12 cellular contexts compared by ENCODE assay signal in genomic region chr13:40624338-40624737, GRCh38. TPM values are rescaled to one million over a fixed set of nuclear protein-coding genes. Genes with fewer than 3 reads are reported as not detected.
A peak's percentile ranks its signal among the peaks of the same experiment; 100 is the strongest.
DNase-seq lines count a peak whose midpoint lies in the region; ATAC-seq, FAIRE-seq and TF ChIP-seq lines count a peak whose summit lies in the region.
"Had no signal": no experiment of that assay in that cellular context is flagged by ENCODE, and none has a peak within 500 bp of the region (broad histone marks: within the 10 kb centered on the region; RNA-seq: fewer than 3 reads in every experiment).

No MANE protein-coding gene starts in this region.

- CTCF ChIA-PET in CD8-positive, alpha-beta memory T cell (lab: Charles Lee), result no interaction called here
- CTCF ChIA-PET in SK-N-SH (lab: Yijun Ruan, JAX) (no interaction called here), HepG2 (lab: Yijun Ruan, JAX; ENCODE audit: low intra/inter-chr PET ratio, low total read pairs) (no interaction called here)

- intact Hi-C loops in HepG2 (cut with micrococcal nuclease; ENCODE audit: unreplicated experiment), result loop anchor here (5.0 kb wide), 1 partner anchor 38 kb away; no protein-coding TSS in a partner anchor

- ATAC-seq in HG03565 (IDR thresholded peaks at IDR 0.05; ENCODE audit: unreplicated experiment) (no peak), HepG2 (no peak)

- H3K9me3 Mint-ChIP-seq in CD8-positive, alpha-beta memory T cell, result no peaks in the 10 kb centered on the region

- TF ChIP-seq CTCF in SK-N-SH (IDR thresholded peaks at IDR 0.05), result no peak
- no peak for TF ChIP-seq CTCF in brain microvascular endothelial cell (IDR thresholded peaks at IDR 0.05; ENCODE audit: low read depth, low read length, missing control alignments)
- no peak for TF ChIP-seq CTCF in HepG2 (CRISPR knock-in tag; IDR thresholded peaks at IDR 0.05)

- in situ Hi-C loops in brain microvascular endothelial cell (cut with HindIII; ENCODE audit: low pct_ligation_motif_present, low sequenced_read_pairs) (no loop called here), HepG2 (cut with HindIII; ENCODE audit: extremely low pct_ligation_motif_present, low pct_unique_long_range_greater_than_20kb) (no loop called here)

- H3K4me3 ChIP-seq in CD8-positive, alpha-beta memory T cell (ENCODE audit: low read length), result no peak overlapping the region
- H3K4me3 ChIP-seq in SK-N-SH (ENCODE audit: low read depth in 2 of 2, low read length in 1 of 2), result no peak overlapping the region
- H3K4me3 ChIP-seq in brain microvascular endothelial cell (ENCODE audit: low read depth, low read length), result no peak overlapping the region
- no peak overlapping the region for H3K4me3 ChIP-seq in HepG2 (replicated peaks in 1 of 3; ENCODE audit: insufficient read depth in 1 of 3, low read depth in 2 of 3, low read length in 3 of 3)
- H3K4me3 ChIP-seq: right lobe of liver had no signal

- H3K9ac ChIP-seq in SK-N-SH (no peak overlapping the region), HepG2 (ENCODE audit: insufficient read depth, low read depth, low read length) (no peak overlapping the region)

- DNase-seq in CD8-positive, alpha-beta memory T cell, result no peak
- DNase-seq in SK-N-SH (peak; percentile 7), brain microvascular endothelial cell (peak; percentile 56), pons (ENCODE audit: low spot score) (no peak), HepG2 (ENCODE audit: low spot score) (no peak), NCI-H2107 treated with DMSO at 0.1 percent for 48 hours (lab: John Stamatoyannopoulos, UW; ENCODE audit: unreplicated experiment) (no peak)
- DNase-seq in stimulated activated CD4-positive, alpha-beta T cell treated with anti-CD3 and anti-CD28 coated beads, Interleukin-1b, Interleukin-23, amount 100 ng/mL, for 24 hours (ENCODE audit: low read depth in 4 of 4, low spot score in 1 of 4), result peak in 3 of 4 experiments; percentile 16 to 52 (median 36)
- DNase-seq: NCI-H1417; NK-92 treated with Interleukin-12 subunit alpha and Interleukin-12 subunit beta, amount 100 ng/mL, for 24 hours; right lobe of liver had no signal

- TF ChIP-seq EP300 in SK-N-SH (IDR thresholded peaks at IDR 0.05; ENCODE audit: borderline replicate concordance in 1 of 2, low read depth in 1 of 2, low read length in 1 of 2) (no peak), HepG2 (IDR thresholded peaks at IDR 0.05; ENCODE audit: low read depth in 2 of 2, low read length in 2 of 2) (no peak), HepG2 (CRISPR knock-in tag; IDR thresholded peaks at IDR 0.05; ENCODE audit: borderline replicate concordance) (no peak)

- H3K4me2 ChIP-seq in SK-N-SH, result no peak overlapping the region
- H3K4me2 ChIP-seq in HepG2 (ENCODE audit: low read depth, low read length), result no peak overlapping the region

- H3K27me3 Mint-ChIP-seq in CD8-positive, alpha-beta memory T cell, result no peaks in the 10 kb centered on the region

- peaks cover 71 to 95% (median 93%) of the 10 kb centered on the region in 3 donors for H3K4me1 Mint-ChIP-seq in CD8-positive, alpha-beta memory T cell

- WGBS in SK-N-SH (ENCODE audit: low lambda C conversion rate), result 88% methylated on average over 1 of the region's 1 CpG
- 100% methylated on average over 1 of the region's 1 CpG for WGBS in HepG2 (ENCODE audit: low lambda C conversion rate)

- H3K9me2 ChIP-seq in SK-N-SH, result no peaks in the 10 kb centered on the region

- H3K36me3 ChIP-seq in CD8-positive, alpha-beta memory T cell (ENCODE audit: insufficient read depth, low read length), result no peaks in the 10 kb centered on the region
- H3K36me3 ChIP-seq in SK-N-SH (replicated peaks in 1 of 2; ENCODE audit: control insufficient read depth in 1 of 2, insufficient read depth in 2 of 2, low read length in 1 of 2) (no peaks in the 10 kb centered on the region), brain microvascular endothelial cell (replicated peaks) (no peaks in the 10 kb centered on the region), HepG2 (replicated peaks in 1 of 2; ENCODE audit: control insufficient read depth in 1 of 2, insufficient read depth in 2 of 2, low read length in 2 of 2) (peaks cover 0 to 7% of the 10 kb centered on the region in 2 experiments; a peak in 3 of 5 replicates)
- H3K36me3 ChIP-seq: right lobe of liver had no signal

- H4K20me1 ChIP-seq in SK-N-SH (ENCODE audit: insufficient read depth), result peaks cover 7% of the 10 kb centered on the region; the same call in 1 of the 2 replicates
- peaks cover 80% of the 10 kb centered on the region for H4K20me1 ChIP-seq in HepG2 (ENCODE audit: insufficient read depth, low read length)

- peaks cover 67% of the 10 kb centered on the region for H3K4me1 ChIP-seq in CD8-positive, alpha-beta memory T cell (ENCODE audit: insufficient read depth, low read length)
- H3K4me1 ChIP-seq in SK-N-SH (ENCODE audit: control insufficient read depth in 1 of 2, insufficient read depth in 2 of 2, low read depth in 1 of 2, low read length in 1 of 2) (no peaks in the 10 kb centered on the region; a peak in 1 of 4 replicates), HepG2 (ENCODE audit: insufficient read depth, low read length) (peaks cover 64% of the 10 kb centered on the region)

- H3K27ac Mint-ChIP-seq in CD8-positive, alpha-beta memory T cell, result peak overlapping the region in 5 of 8 donors; percentile 40 to 83 (median 73)

- no peaks in the 10 kb centered on the region for H3K27me3 ChIP-seq in CD8-positive, alpha-beta memory T cell (ENCODE audit: insufficient read depth, low read length, poor library complexity, severe bottlenecking)
- no peaks in the 10 kb centered on the region for H3K27me3 ChIP-seq in SK-N-SH (ENCODE audit: insufficient read depth)
- H3K27me3 ChIP-seq in brain microvascular endothelial cell (replicated peaks), result no peaks in the 10 kb centered on the region
- no peaks in the 10 kb centered on the region for H3K27me3 ChIP-seq in HepG2 (ENCODE audit: control insufficient read depth in 1 of 2, insufficient read depth in 2 of 2, low read length in 2 of 2)
- H3K27me3 ChIP-seq: right lobe of liver had no signal

- peak overlapping the region in 4 of 7 donors; percentile 2 to 56 (median 30) for H3K4me3 Mint-ChIP-seq in CD8-positive, alpha-beta memory T cell

- no peak overlapping the region for H3K27ac ChIP-seq in CD8-positive, alpha-beta memory T cell (ENCODE audit: low read depth, low read length)
- no peak overlapping the region for H3K27ac ChIP-seq in SK-N-SH (ENCODE audit: low read depth in 2 of 2, low read length in 1 of 2)
- H3K27ac ChIP-seq in brain microvascular endothelial cell, result no peak overlapping the region
- H3K27ac ChIP-seq in HepG2 (ENCODE audit: extremely low read length, insufficient read depth, low read length), result no peak overlapping the region
- H3K27ac ChIP-seq: right lobe of liver had no signal

- POLR2A ChIA-PET in CD8-positive, alpha-beta memory T cell (lab: Charles Lee), result no interaction called here
- POLR2A ChIA-PET in SK-N-SH (lab: Yijun Ruan, JAX) (no interaction called here), HepG2 (lab: Yijun Ruan, JAX) (no interaction called here)

- TF ChIP-seq RAD21 in SK-N-SH (IDR thresholded peaks at IDR 0.05; ENCODE audit: low read length), result no peak
- no peak for TF ChIP-seq RAD21 in HepG2 (CRISPR knock-in tag; IDR thresholded peaks at IDR 0.05)

- BruUV-seq in HepG2 (replicated peaks; lab: Mats Ljungman, UMichigan), result no TSS peak

- no peaks in the 10 kb centered on the region for H3K9me3 ChIP-seq in CD8-positive, alpha-beta memory T cell (ENCODE audit: low read length)
- H3K9me3 ChIP-seq in SK-N-SH (no peaks in the 10 kb centered on the region), HepG2 (ENCODE audit: low read length) (no peaks in the 10 kb centered on the region)
- H3K9me3 ChIP-seq: right lobe of liver had no signal

- no peak for FAIRE-seq in HepG2 (lab: Jason Lieb, UNC)
- FAIRE-seq: GM12891 had no signal

- H3K79me2 ChIP-seq in SK-N-SH (ENCODE audit: insufficient read depth) (peaks cover 6% of the 10 kb centered on the region; the same call in 1 of the 2 replicates), HepG2 (ENCODE audit: insufficient read depth, low read length) (peaks cover 96% of the 10 kb centered on the region)

- H2AFZ ChIP-seq in SK-N-SH (ENCODE audit: low read depth) (no peak overlapping the region), HepG2 (ENCODE audit: low read length) (no peak overlapping the region)

- H3K36me3 Mint-ChIP-seq in CD8-positive, alpha-beta memory T cell, result peaks cover 0 to 18% (median 5%) of the 10 kb centered on the region in 3 donors

- no peaks in the 10 kb centered on the region for H3F3A ChIP-seq in SK-N-SH (replicated peaks; ENCODE audit: insufficient read depth)

- TF ChIP-seq POLR2A in HepG2 (IDR thresholded peaks at IDR 0.05; ENCODE audit: insufficient read depth in 1 of 2, low read depth in 2 of 2, low read length in 2 of 2), result no peak

TF ChIP-seq in HepG2, 621 proteins besides CTCF, POLR2A, EP300 and RAD21 (continues in another document):
- TF ChIP-seq JUN (CRISPR knock-in tag; IDR thresholded peaks at IDR 0.05) (no peak), FOSL2 (CRISPR knock-in tag; IDR thresholded peaks at IDR 0.05) (no peak), IRF2 (CRISPR knock-in tag; IDR thresholded peaks at IDR 0.05) (no peak)

RNA-seq across cellular contexts. Expression of gene FOXO1, which starts 42.1 kb away (rescaled TPM):
- 10 to 100 TPM; 32.6 to 32.9 TPM for total RNA-seq in CD8-positive, alpha-beta memory T cell
- 56.2 TPM for polyA plus RNA-seq in CD8-positive, alpha-beta memory T cell
- polyA plus RNA-seq in SK-N-SH (2012; rRNA removed) (1.5 and 1.8 TPM in 2 replicates), HepG2 (2011; rRNA removed) (10.9 and 13.1 TPM in 2 replicates)
- polyA plus RNA-seq in SK-N-SH (2012; cell fraction: cytosol; rRNA removed), result 1.8 and 1.9 TPM in 2 replicates
- 2.7 TPM in 2 replicates for polyA plus RNA-seq in SK-N-SH (2012; cell fraction: nucleus; rRNA removed)
- total RNA-seq in HepG2 (2016; rRNA removed; fragmentation: Illumina TruSeq; extraction: Trizol), result 8.1 and 13.8 TPM in 2 replicates
- 16.8 and 17.8 TPM in 2 replicates for total RNA-seq in HepG2 (2016; cell fraction: cytosol; rRNA removed; fragmentation: Illumina TruSeq; extraction: Trizol; ENCODE audit: low read depth)
- total RNA-seq in HepG2 (2016; cell fraction: insoluble cytoplasmic fraction; rRNA removed; fragmentation: Illumina TruSeq; extraction: Trizol), result 7.8 and 12.3 TPM in 2 replicates
- 15.3 and 15.4 TPM in 2 replicates for total RNA-seq in HepG2 (2016; cell fraction: membrane; rRNA removed; fragmentation: Illumina TruSeq; extraction: Trizol)
- 14.4 and 14.7 TPM in 2 replicates for total RNA-seq in HepG2 (2016; cell fraction: nucleus; rRNA removed; fragmentation: Illumina TruSeq; extraction: Trizol)
- 8.3 and 8.4 TPM in 2 replicates for polyA plus RNA-seq in HepG2 (2011; cell fraction: cytosol; rRNA removed)
- polyA plus RNA-seq in HepG2 (2011; cell fraction: nucleus; rRNA removed), result 12.9 and 17.5 TPM in 2 replicates
- polyA plus RNA-seq in HepG2 (2012), result 8.8 and 12.0 TPM in 2 replicates
- 0.25 TPM in 2 replicates for polyA plus RNA-seq in HepG2 (2016; cell fraction: cytosol; fragmentation: Illumina TruSeq; extraction: Trizol; ENCODE audit: low read depth)
- 10.3 and 10.9 TPM in 2 replicates for polyA plus RNA-seq in HepG2 (2016; cell fraction: insoluble cytoplasmic fraction; fragmentation: Illumina TruSeq; extraction: Trizol; ENCODE audit: low read depth)
- polyA plus RNA-seq in HepG2 (2016; cell fraction: membrane; fragmentation: Illumina TruSeq; extraction: Trizol; ENCODE audit: low read depth), result 1.5 and 2.0 TPM in 2 replicates
- 9.4 and 9.9 TPM in 2 replicates for polyA plus RNA-seq in HepG2 (2016; cell fraction: nucleus; fragmentation: Illumina TruSeq; extraction: Trizol; ENCODE audit: insufficient read depth, low read depth)
- 4.3 and 53.3 TPM in 2 replicates for polyA minus RNA-seq in HepG2 (2011; rRNA and poly(A)+ RNA removed; ENCODE audit: low replicate concordance)
- polyA minus RNA-seq in HepG2 (2011; cell fraction: cytosol; rRNA and poly(A)+ RNA removed), result 28.8 and 31.7 TPM in 2 replicates
- polyA minus RNA-seq in HepG2 (2011; cell fraction: nucleus; rRNA and poly(A)+ RNA removed), result 63.8 and 73.3 TPM in 2 replicates

Comparison
In these comparisons a context has a peak if more than half of its experiments do, and no peak if none do; other contexts are left out.
1. DNase-seq: peak in SK-N-SH (single experiment), brain microvascular endothelial cell (single experiment) and stimulated activated CD4-positive, alpha-beta T cell treated with anti-CD3 and anti-CD28 coated beads, Interleukin-1b, Interleukin-23, amount 100 ng/mL, for 24 hours (3 of 4); none in CD8-positive, alpha-beta memory T cell (0 of 5), pons (single experiment), HepG2 (single experiment) and NCI-H2107 treated with DMSO at 0.1 percent for 48 hours (single experiment).